7 cellular contexts compared by ENCODE assay signal in the genomic region with DNA sequence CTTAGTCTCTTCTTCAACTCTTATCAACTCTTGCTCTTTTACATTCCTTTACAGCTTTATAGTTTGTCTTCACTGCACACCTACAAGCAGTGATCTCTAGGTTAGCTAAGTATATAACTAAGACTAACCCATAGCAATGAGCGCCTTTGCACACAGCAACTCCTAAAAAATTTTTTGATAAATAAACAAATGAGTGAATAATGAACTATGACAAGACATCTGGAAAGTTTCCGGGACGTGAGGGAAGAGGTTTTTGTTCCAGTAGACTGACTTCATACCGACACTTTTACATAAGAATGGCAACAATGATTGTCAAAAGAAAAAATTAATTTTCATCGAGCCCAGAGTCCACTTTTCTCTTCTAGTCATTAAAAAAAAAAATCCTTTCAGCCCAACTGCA.
A peak's percentile ranks its signal among the peaks of the same experiment; 100 is the strongest.
DNase-seq lines count a peak whose midpoint lies in the region; ATAC-seq lines count a peak whose summit lies in the region.

No MANE protein-coding gene starts in this region.

- DNase-seq in activated naive CD8-positive, alpha-beta T cell treated with anti-CD3 and anti-CD28 coated beads for 36 hours: no peak
- DNase-seq in iris pigment epithelial cell (ENCODE audit: low read depth) (peak; percentile 53), germinal center (ENCODE audit: low spot score) (no peak)

- H3K9me3 Mint-ChIP-seq in activated naive CD8-positive, alpha-beta T cell treated with anti-CD3 and anti-CD28 coated beads for 36 hours: no peaks in the 10 kb centered on the region

- peak overlapping the region; percentile 89 for H3K4me3 Mint-ChIP-seq in activated naive CD8-positive, alpha-beta T cell treated with anti-CD3 and anti-CD28 coated beads for 36 hours

- H3K27ac Mint-ChIP-seq in activated naive CD8-positive, alpha-beta T cell treated with anti-CD3 and anti-CD28 coated beads for 36 hours: peak overlapping the region; percentile 88

- no peaks in the 10 kb centered on the region for H3K27me3 Mint-ChIP-seq in activated naive CD8-positive, alpha-beta T cell treated with anti-CD3 and anti-CD28 coated beads for 36 hours

- peaks cover 5% of the 10 kb centered on the region for H3K36me3 Mint-ChIP-seq in activated naive CD8-positive, alpha-beta T cell treated with anti-CD3 and anti-CD28 coated beads for 36 hours

- H3K4me1 ChIP-seq in HUES48 (ENCODE audit: control insufficient read depth, insufficient read depth, low read length) (peaks cover 7% of the 10 kb centered on the region; the same call in 1 of the 2 replicates), subcutaneous abdominal adipose tissue (ENCODE audit: control insufficient read depth in 5 of 5, insufficient read depth in 5 of 5, low read length in 5 of 5) (peaks cover 0 to 16% (median 10%) of the 10 kb centered on the region in 5 donors)

- H3K27me3 ChIP-seq in HUES48 (ENCODE audit: control insufficient read depth, insufficient read depth, low read length): no peaks in the 10 kb centered on the region
- no peaks in the 10 kb centered on the region for H3K27me3 ChIP-seq in subcutaneous abdominal adipose tissue (ENCODE audit: control insufficient read depth in 5 of 5, insufficient read depth in 4 of 5, low read length in 5 of 5)

- H3K9me3 ChIP-seq in HUES48 (ENCODE audit: control insufficient read depth, insufficient read depth, low read length) (no peaks in the 10 kb centered on the region), subcutaneous abdominal adipose tissue (ENCODE audit: control insufficient read depth in 5 of 5, low read length in 5 of 5) (no peaks in the 10 kb centered on the region)

- H3K36me3 ChIP-seq in HUES48 (ENCODE audit: control insufficient read depth, insufficient read depth, low read length) (no peaks in the 10 kb centered on the region), subcutaneous abdominal adipose tissue (ENCODE audit: control insufficient read depth in 5 of 5, insufficient read depth in 5 of 5, low read length in 5 of 5) (no peaks in the 10 kb centered on the region)

- H3K4me1 Mint-ChIP-seq in activated naive CD8-positive, alpha-beta T cell treated with anti-CD3 and anti-CD28 coated beads for 36 hours: peaks cover 29% of the 10 kb centered on the region

- no peak for ATAC-seq in HG02884 (IDR thresholded peaks at IDR 0.05; ENCODE audit: unreplicated experiment)
- no peak for ATAC-seq in GM21447 (IDR thresholded peaks at IDR 0.05; ENCODE audit: unreplicated experiment)

- peak overlapping the region; percentile 59 for H3K27ac ChIP-seq in HUES48 (ENCODE audit: low read depth, low read length)
- peak overlapping the region; percentile 79 for H3K27ac ChIP-seq in subcutaneous abdominal adipose tissue (ENCODE audit: low read depth, low read length)

- H3K4me3 ChIP-seq in HUES48 (ENCODE audit: low read depth, low read length) (peak overlapping the region; percentile 76), subcutaneous abdominal adipose tissue (ENCODE audit: low read depth in 1 of 5, low read length in 5 of 5) (peak overlapping the region; percentile 76 to 93 (median 84))

- H3K9ac ChIP-seq in HUES48 (ENCODE audit: low read depth, low read length): peak overlapping the region; percentile 67; the same call in 1 of the 2 replicates
- peak overlapping the region in 3 of 5 donors; percentile 14 to 61 (median 59) for H3K9ac ChIP-seq in subcutaneous abdominal adipose tissue (ENCODE audit: low read length in 5 of 5)
